In genomic region chr2:188984680-188985079, GRCh38 we compare ENCODE assay signal across 1 cellular context.
TF ChIP-seq lines count a peak whose summit lies in the region.

No MANE protein-coding gene starts in this region.

TF ChIP-seq in SK-N-SH, 30 proteins besides CTCF, POLR2A, EP300 and RAD21 (continued from another document):
- TF ChIP-seq POLR2AphosphoS5 (IDR thresholded peaks at IDR 0.05; ENCODE audit: low read depth, low read length), result peak; percentile 48; the same call in 1 of the 2 replicates
- peak; percentile 91 for TF ChIP-seq NFIC (IDR thresholded peaks at IDR 0.05; ENCODE audit: borderline replicate concordance)
- TF ChIP-seq IRF3 (IDR thresholded peaks at IDR 0.05; ENCODE audit: low read depth, low read length), result no peak
- TF ChIP-seq ELF1 (IDR thresholded peaks at IDR 0.05), result no peak
- TF ChIP-seq RFX5 (IDR thresholded peaks at IDR 0.05; ENCODE audit: low read length), result no peak
- TF ChIP-seq RXRA (IDR thresholded peaks at IDR 0.05; ENCODE audit: borderline replicate concordance, low read depth), result no peak
- peak; percentile 82 for TF ChIP-seq PBX3 (IDR thresholded peaks at IDR 0.05)
- no peak for TF ChIP-seq USF1 (IDR thresholded peaks at IDR 0.05; ENCODE audit: borderline replicate concordance, low read depth)
- TF ChIP-seq SMC3 (IDR thresholded peaks at IDR 0.05; ENCODE audit: low read depth, low read length), result no peak
- TF ChIP-seq TCF12 (IDR thresholded peaks at IDR 0.05), result peak; percentile 85
- TF ChIP-seq FOSL2 (IDR thresholded peaks at IDR 0.05; ENCODE audit: borderline replicate concordance, low read depth), result peak; percentile 82; the same call in 1 of the 2 replicates
- no peak for TF ChIP-seq YY1 (IDR thresholded peaks at IDR 0.05; ENCODE audit: low read depth)
- TF ChIP-seq USF2 (IDR thresholded peaks at IDR 0.05; ENCODE audit: borderline replicate concordance, low read depth, low read length), result no peak
- no peak for TF ChIP-seq MXI1 (IDR thresholded peaks at IDR 0.05; ENCODE audit: low read depth, low read length)
- peak; percentile 77 for TF ChIP-seq JUND (IDR thresholded peaks at IDR 0.05)
- no peak for TF ChIP-seq EZH2phosphoT487 (IDR thresholded peaks at IDR 0.05; ENCODE audit: borderline replicate concordance, low read depth)
- no peak for TF ChIP-seq RCOR1 (IDR thresholded peaks at IDR 0.05; ENCODE audit: low read length)
- TF ChIP-seq NRF1 (IDR thresholded peaks at IDR 0.05; ENCODE audit: low read depth, low read length), result no peak
- TF ChIP-seq TAF1 (IDR thresholded peaks at IDR 0.05; ENCODE audit: borderline replicate concordance, low read depth, low read length), result no peak
- TF ChIP-seq, protein P1, sequence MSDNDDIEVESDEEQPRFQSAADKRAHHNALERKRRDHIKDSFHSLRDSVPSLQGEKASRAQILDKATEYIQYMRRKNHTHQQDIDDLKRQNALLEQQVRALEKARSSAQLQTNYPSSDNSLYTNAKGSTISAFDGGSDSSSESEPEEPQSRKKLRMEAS (IDR thresholded peaks at IDR 0.05; ENCODE audit: low read depth), result no peak; the same call in 1 of the 2 replicates
- TF ChIP-seq SIN3A (IDR thresholded peaks at IDR 0.05; ENCODE audit: borderline replicate concordance, low read depth, low read length), result no peak
